In the genomic region with DNA sequence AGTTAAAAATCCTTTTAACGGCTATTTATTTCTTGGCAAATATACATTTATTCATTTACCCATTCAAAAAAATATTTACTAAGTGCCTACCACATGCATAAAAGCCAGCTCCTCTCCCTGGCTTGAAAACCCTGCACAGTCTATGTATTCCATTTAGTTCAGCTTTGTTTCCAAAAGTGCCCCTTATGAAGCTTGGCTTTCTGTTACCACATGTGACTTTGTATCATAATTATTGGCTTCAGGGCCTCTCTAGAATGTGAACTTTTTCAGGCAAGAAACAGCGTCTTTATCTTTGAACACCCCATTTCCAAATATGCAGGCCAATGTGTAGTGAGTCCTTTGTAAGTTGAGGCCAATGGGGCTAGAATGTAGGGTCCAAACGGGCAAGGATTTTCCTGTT, we compare ENCODE assay signal across 18 cellular contexts.
DNase-seq lines count a peak whose midpoint lies in the region; ATAC-seq and TF ChIP-seq lines count a peak whose summit lies in the region.
"Had no signal": no experiment of that assay in that cellular context is flagged by ENCODE, and none has a peak within 500 bp of the region (broad histone marks: within the 10 kb centered on the region; RNA-seq: fewer than 3 reads in every experiment).

No MANE protein-coding gene starts in this region.

- ATAC-seq in left lung (no peak), HG03045 (IDR thresholded peaks at IDR 0.05; ENCODE audit: unreplicated experiment) (no peak)
- ATAC-seq: stimulated activated naive CD8-positive, alpha-beta T cell treated with anti-CD3 and anti-CD28 coated beads, Interleukin-15, Interleukin-2, amounts not matched to agents 100 U/mL and 50 U/mL, for 24 hours had no signal

- H3K36me3 ChIP-seq in SK-N-SH (replicated peaks in 1 of 2; ENCODE audit: control insufficient read depth in 1 of 2, insufficient read depth in 2 of 2, low read length in 1 of 2) (no peaks in the 10 kb centered on the region), left lung (no peaks in the 10 kb centered on the region), stomach smooth muscle (ENCODE audit: control insufficient read depth in 2 of 2, insufficient read depth in 2 of 2, low read length in 2 of 2) (no peaks in the 10 kb centered on the region)
- H3K36me3 ChIP-seq: ascending aorta, MG63 had no signal

- TF ChIP-seq RAD21 in SK-N-SH (IDR thresholded peaks at IDR 0.05; ENCODE audit: low read length), result no peak

- intact Hi-C loops in left lung (cut with DNase I), result no loop called here

- H4K20me1 ChIP-seq in H9 (ENCODE audit: control insufficient read depth, insufficient read depth, insufficient read length), result no peaks in the 10 kb centered on the region
- no peaks in the 10 kb centered on the region for H4K20me1 ChIP-seq in SK-N-SH (ENCODE audit: insufficient read depth)

- no peak overlapping the region for H3K14ac ChIP-seq in H9 (ENCODE audit: insufficient read depth, low read length)

- H4K91ac ChIP-seq in H9 (ENCODE audit: insufficient read length, low read depth, low read length), result no peak overlapping the region

- peaks cover 2 to 3% of the 10 kb centered on the region in 2 experiments; a peak in 2 of 5 replicates for H3K9me3 Mint-ChIP-seq in H9

- no peak overlapping the region for H3K23ac ChIP-seq in H9 (ENCODE audit: insufficient read length, low read depth, low read length)

- no peaks in the 10 kb centered on the region for H3K23me2 ChIP-seq in H9 (ENCODE audit: insufficient read length, low read depth, low read length, poor library complexity, severe bottlenecking)

- no peak overlapping the region for H3K27ac ChIP-seq in H9 (ENCODE audit: insufficient read length, low read depth, low read length)
- H3K27ac ChIP-seq in SK-N-SH (ENCODE audit: low read depth in 2 of 2, low read length in 1 of 2), result peak overlapping the region in 1 of 2 experiments; percentile 86; a peak in 3 of 4 replicates
- H3K27ac ChIP-seq in left lung, result peak overlapping the region; percentile 67 to 68
- H3K27ac ChIP-seq in stomach smooth muscle (ENCODE audit: low read length), result peak overlapping the region; percentile 12
- H3K27ac ChIP-seq: epithelial cell of prostate, PC-9 had no signal

- H3K4me1 ChIP-seq in H9 (ENCODE audit: insufficient read depth, low read length), result peaks cover 18% of the 10 kb centered on the region; the same call in 1 of the 2 replicates
- peaks cover 36 to 50% of the 10 kb centered on the region in 2 experiments; a peak in 3 of 4 replicates for H3K4me1 ChIP-seq in SK-N-SH (ENCODE audit: control insufficient read depth in 1 of 2, insufficient read depth in 2 of 2, low read depth in 1 of 2, low read length in 1 of 2)
- H3K4me1 ChIP-seq in left lung, result peaks cover 18 to 45% of the 10 kb centered on the region in 2 donors
- peaks cover 39% of the 10 kb centered on the region for H3K4me1 ChIP-seq in stomach smooth muscle (ENCODE audit: control insufficient read depth, insufficient read depth, low read length)

- peaks cover 15% of the 10 kb centered on the region; the same call in 1 of the 2 replicates for H3K79me2 ChIP-seq in H9 (ENCODE audit: insufficient read depth, low read length)
- no peaks in the 10 kb centered on the region for H3K79me2 ChIP-seq in SK-N-SH (ENCODE audit: insufficient read depth)

- no peak overlapping the region for H3K4ac ChIP-seq in H9 (ENCODE audit: low read depth, low read length)

- no peak overlapping the region for H2BK20ac ChIP-seq in H9 (ENCODE audit: low read depth, low read length, poor library complexity, severe bottlenecking)

- 100% methylated on average over 1 of the region's 3 CpGs for WGBS in H9 (ENCODE audit: extremely low coverage, insufficient read length, low lambda C conversion rate)
- 49% methylated on average over 3 of the region's 3 CpGs for WGBS in SK-N-SH (ENCODE audit: low lambda C conversion rate)

- H2AFZ ChIP-seq in H9 (ENCODE audit: low read length) (no peak overlapping the region), SK-N-SH (ENCODE audit: low read depth) (no peak overlapping the region)
- H2AFZ ChIP-seq: PC-9 had no signal

- H3K4me3 ChIP-seq in SK-N-SH (ENCODE audit: low read depth in 2 of 2, low read length in 1 of 2), result no peak overlapping the region
- no peak overlapping the region for H3K4me3 ChIP-seq in left lung
- no peak overlapping the region for H3K4me3 ChIP-seq in stomach smooth muscle (ENCODE audit: low read length in 2 of 2)
- H3K4me3 ChIP-seq: PC-9 had no signal

- H3K4me1 Mint-ChIP-seq in H9, result peaks cover 75 to 76% of the 10 kb centered on the region in 2 experiments

- H2AK5ac ChIP-seq in H9 (ENCODE audit: insufficient read length, low read length), result no peak overlapping the region

- H3K9ac ChIP-seq in H9 (ENCODE audit: extremely low read depth, insufficient read length, low read length) (no peak overlapping the region), SK-N-SH (no peak overlapping the region), stomach smooth muscle (ENCODE audit: low read length in 2 of 2) (no peak overlapping the region)

- POLR2A ChIA-PET in SK-N-SH (lab: Yijun Ruan, JAX), result no interaction called here

- H2BK12ac ChIP-seq in H9 (ENCODE audit: insufficient read length, low read depth, low read length), result no peak overlapping the region

- peaks cover 3 to 6% (median 3%) of the 10 kb centered on the region in 3 experiments; a peak in 6 of 7 replicates for H3K36me3 Mint-ChIP-seq in H9 (ENCODE audit: insufficient read depth in 1 of 3, low read depth in 3 of 3)

- H2BK120ac ChIP-seq in H9 (ENCODE audit: low read depth, low read length, poor library complexity, severe bottlenecking), result no peak overlapping the region

- H3K27me3 ChIP-seq in H9 (ENCODE audit: insufficient read depth, low read length) (no peaks in the 10 kb centered on the region), SK-N-SH (ENCODE audit: insufficient read depth) (no peaks in the 10 kb centered on the region), left lung (no peaks in the 10 kb centered on the region), stomach smooth muscle (ENCODE audit: control insufficient read depth in 1 of 2, insufficient read depth in 2 of 2, low read length in 2 of 2) (no peaks in the 10 kb centered on the region)
- H3K27me3 ChIP-seq: ascending aorta, MG63 had no signal

- no peaks in the 10 kb centered on the region for H3K27me3 Mint-ChIP-seq in H9 (ENCODE audit: low read depth)

- no peak overlapping the region; a peak in 1 of 5 replicates for H3K4me3 Mint-ChIP-seq in H9

- DNase-seq in H9 (no peak), SK-N-SH (no peak), left lung (no peak), NCI-H2107 treated with DMSO at 0.1 percent for 48 hours (lab: John Stamatoyannopoulos, UW; ENCODE audit: unreplicated experiment) (no peak), NCI-H2081 treated with DMSO at 0.1 percent for 48 hours (lab: John Stamatoyannopoulos, UW) (no peak)
- DNase-seq: activated gamma-delta T cell; cortex of kidney; GF-D8; NCI-H2029; NCI-H748 treated with DMSO at 0.1 percent for 48 hours; retina; stimulated activated naive CD8-positive, alpha-beta T cell treated with anti-CD3 and anti-CD28 coated beads, Interleukin-15, Interleukin-2, amounts not matched to agents 100 U/mL and 50 U/mL, for 24 hours had no signal

- CTCF ChIA-PET in SK-N-SH (lab: Yijun Ruan, JAX), result interaction anchor here (0.9 kb wide), 1 partner anchor 16 kb away, joined by 3 read pairs; no protein-coding TSS in a partner anchor

- H3K4me2 ChIP-seq in H9 (ENCODE audit: insufficient read depth, insufficient read length, low read length) (no peak overlapping the region), SK-N-SH (peak overlapping the region; percentile 60; the same call in 1 of the 2 replicates)
- H3K4me2 ChIP-seq: PC-9 had no signal

- no peak overlapping the region for H4K8ac ChIP-seq in H9 (replicated peaks; ENCODE audit: insufficient read length, low read depth, low read length)

- no peaks in the 10 kb centered on the region for H3K9me2 ChIP-seq in SK-N-SH

- peak overlapping the region in 2 of 3 experiments; percentile 29 to 37; a peak in 1 of 7 replicates for H3K27ac Mint-ChIP-seq in H9

- no peak overlapping the region for H4K5ac ChIP-seq in H9 (ENCODE audit: insufficient read length, low read depth, low read length)

- peaks cover 1% of the 10 kb centered on the region for H3K79me1 ChIP-seq in H9 (ENCODE audit: insufficient read depth, low read depth, low read length, poor library complexity, severe bottlenecking)

- no peak overlapping the region for H3K56ac ChIP-seq in H9 (ENCODE audit: insufficient read length, low read depth, low read length)

- H3K9me3 ChIP-seq in H9 (ENCODE audit: control insufficient read depth, low read depth, low read length) (no peaks in the 10 kb centered on the region), SK-N-SH (no peaks in the 10 kb centered on the region), left lung (no peaks in the 10 kb centered on the region), stomach smooth muscle (ENCODE audit: control insufficient read depth in 2 of 2, low read length in 2 of 2) (no peaks in the 10 kb centered on the region)
- H3K9me3 ChIP-seq: ascending aorta, MG63 had no signal

- H2BK5ac ChIP-seq in H9 (ENCODE audit: insufficient read length, low read length), result no peak overlapping the region

- H2BK15ac ChIP-seq in H9 (ENCODE audit: low read depth, low read length), result no peak overlapping the region

- peaks cover 6% of the 10 kb centered on the region for H3F3A ChIP-seq in SK-N-SH (replicated peaks; ENCODE audit: insufficient read depth)

- no peak for TF ChIP-seq EP300 in SK-N-SH (IDR thresholded peaks at IDR 0.05; ENCODE audit: borderline replicate concordance in 1 of 2, low read depth in 1 of 2, low read length in 1 of 2)

- TF ChIP-seq CTCF in H9 (conservative IDR thresholded peaks at IDR 0.05), result no peak
- TF ChIP-seq CTCF in SK-N-SH (IDR thresholded peaks at IDR 0.05), result no peak
- no peak for TF ChIP-seq CTCF in left lung (IDR thresholded peaks at IDR 0.05)

- H3K18ac ChIP-seq in H9 (ENCODE audit: insufficient read length, low read depth, low read length), result no peak overlapping the region

- H3T11ph ChIP-seq in H9 (ENCODE audit: low read length), result no peak overlapping the region

TF ChIP-seq in SK-N-SH, 30 proteins besides CTCF, POLR2A, EP300 and RAD21 (continues in another document):
- TF ChIP-seq MAX (IDR thresholded peaks at IDR 0.05; ENCODE audit: low read depth) (no peak), GABPA (IDR thresholded peaks at IDR 0.05; ENCODE audit: low read depth) (no peak)
